Comparison of ENCODE assay signal across 1 cellular context in the genomic region with DNA sequence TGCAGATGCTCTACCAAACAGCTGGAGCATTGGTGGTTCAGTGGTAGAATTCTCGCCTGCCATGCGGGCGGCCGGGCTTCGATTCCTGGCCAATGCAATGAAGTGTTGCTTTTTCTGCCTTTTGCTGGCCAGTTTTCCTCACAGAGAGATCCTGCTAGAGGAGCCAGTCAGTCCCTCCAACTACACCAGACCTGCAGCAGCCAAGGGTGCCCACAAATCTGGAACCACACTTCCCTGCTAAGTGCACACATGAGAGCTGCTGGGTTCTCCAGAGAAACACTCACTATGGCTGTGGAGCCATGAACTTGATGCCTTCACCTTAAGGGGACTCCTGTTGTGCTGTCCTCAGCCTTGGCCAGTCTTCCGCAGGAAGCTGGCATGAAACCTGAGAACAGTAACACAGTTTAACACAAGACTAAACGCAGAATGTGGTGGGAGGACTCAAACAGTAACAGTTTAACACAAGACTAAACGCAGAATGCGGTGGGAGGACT.
TF ChIP-seq lines count a peak whose summit lies in the region.

No MANE protein-coding gene starts in this region.

TF ChIP-seq in GM23338, 12 proteins besides CTCF, POLR2A, EP300 and RAD21:
- TF ChIP-seq, protein P1, sequence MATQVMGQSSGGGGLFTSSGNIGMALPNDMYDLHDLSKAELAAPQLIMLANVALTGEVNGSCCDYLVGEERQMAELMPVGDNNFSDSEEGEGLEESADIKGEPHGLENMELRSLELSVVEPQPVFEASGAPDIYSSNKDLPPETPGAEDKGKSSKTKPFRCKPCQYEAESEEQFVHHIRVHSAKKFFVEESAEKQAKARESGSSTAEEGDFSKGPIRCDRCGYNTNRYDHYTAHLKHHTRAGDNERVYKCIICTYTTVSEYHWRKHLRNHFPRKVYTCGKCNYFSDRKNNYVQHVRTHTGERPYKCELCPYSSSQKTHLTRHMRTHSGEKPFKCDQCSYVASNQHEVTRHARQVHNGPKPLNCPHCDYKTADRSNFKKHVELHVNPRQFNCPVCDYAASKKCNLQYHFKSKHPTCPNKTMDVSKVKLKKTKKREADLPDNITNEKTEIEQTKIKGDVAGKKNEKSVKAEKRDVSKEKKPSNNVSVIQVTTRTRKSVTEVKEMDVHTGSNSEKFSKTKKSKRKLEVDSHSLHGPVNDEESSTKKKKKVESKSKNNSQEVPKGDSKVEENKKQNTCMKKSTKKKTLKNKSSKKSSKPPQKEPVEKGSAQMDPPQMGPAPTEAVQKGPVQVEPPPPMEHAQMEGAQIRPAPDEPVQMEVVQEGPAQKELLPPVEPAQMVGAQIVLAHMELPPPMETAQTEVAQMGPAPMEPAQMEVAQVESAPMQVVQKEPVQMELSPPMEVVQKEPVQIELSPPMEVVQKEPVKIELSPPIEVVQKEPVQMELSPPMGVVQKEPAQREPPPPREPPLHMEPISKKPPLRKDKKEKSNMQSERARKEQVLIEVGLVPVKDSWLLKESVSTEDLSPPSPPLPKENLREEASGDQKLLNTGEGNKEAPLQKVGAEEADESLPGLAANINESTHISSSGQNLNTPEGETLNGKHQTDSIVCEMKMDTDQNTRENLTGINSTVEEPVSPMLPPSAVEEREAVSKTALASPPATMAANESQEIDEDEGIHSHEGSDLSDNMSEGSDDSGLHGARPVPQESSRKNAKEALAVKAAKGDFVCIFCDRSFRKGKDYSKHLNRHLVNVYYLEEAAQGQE (IDR thresholded peaks at IDR 0.05; ENCODE audit: unreplicated experiment), result no peak
- no peak for TF ChIP-seq EZH2phosphoT487 (IDR thresholded peaks at IDR 0.05; ENCODE audit: unreplicated experiment)
- TF ChIP-seq, protein P2, sequence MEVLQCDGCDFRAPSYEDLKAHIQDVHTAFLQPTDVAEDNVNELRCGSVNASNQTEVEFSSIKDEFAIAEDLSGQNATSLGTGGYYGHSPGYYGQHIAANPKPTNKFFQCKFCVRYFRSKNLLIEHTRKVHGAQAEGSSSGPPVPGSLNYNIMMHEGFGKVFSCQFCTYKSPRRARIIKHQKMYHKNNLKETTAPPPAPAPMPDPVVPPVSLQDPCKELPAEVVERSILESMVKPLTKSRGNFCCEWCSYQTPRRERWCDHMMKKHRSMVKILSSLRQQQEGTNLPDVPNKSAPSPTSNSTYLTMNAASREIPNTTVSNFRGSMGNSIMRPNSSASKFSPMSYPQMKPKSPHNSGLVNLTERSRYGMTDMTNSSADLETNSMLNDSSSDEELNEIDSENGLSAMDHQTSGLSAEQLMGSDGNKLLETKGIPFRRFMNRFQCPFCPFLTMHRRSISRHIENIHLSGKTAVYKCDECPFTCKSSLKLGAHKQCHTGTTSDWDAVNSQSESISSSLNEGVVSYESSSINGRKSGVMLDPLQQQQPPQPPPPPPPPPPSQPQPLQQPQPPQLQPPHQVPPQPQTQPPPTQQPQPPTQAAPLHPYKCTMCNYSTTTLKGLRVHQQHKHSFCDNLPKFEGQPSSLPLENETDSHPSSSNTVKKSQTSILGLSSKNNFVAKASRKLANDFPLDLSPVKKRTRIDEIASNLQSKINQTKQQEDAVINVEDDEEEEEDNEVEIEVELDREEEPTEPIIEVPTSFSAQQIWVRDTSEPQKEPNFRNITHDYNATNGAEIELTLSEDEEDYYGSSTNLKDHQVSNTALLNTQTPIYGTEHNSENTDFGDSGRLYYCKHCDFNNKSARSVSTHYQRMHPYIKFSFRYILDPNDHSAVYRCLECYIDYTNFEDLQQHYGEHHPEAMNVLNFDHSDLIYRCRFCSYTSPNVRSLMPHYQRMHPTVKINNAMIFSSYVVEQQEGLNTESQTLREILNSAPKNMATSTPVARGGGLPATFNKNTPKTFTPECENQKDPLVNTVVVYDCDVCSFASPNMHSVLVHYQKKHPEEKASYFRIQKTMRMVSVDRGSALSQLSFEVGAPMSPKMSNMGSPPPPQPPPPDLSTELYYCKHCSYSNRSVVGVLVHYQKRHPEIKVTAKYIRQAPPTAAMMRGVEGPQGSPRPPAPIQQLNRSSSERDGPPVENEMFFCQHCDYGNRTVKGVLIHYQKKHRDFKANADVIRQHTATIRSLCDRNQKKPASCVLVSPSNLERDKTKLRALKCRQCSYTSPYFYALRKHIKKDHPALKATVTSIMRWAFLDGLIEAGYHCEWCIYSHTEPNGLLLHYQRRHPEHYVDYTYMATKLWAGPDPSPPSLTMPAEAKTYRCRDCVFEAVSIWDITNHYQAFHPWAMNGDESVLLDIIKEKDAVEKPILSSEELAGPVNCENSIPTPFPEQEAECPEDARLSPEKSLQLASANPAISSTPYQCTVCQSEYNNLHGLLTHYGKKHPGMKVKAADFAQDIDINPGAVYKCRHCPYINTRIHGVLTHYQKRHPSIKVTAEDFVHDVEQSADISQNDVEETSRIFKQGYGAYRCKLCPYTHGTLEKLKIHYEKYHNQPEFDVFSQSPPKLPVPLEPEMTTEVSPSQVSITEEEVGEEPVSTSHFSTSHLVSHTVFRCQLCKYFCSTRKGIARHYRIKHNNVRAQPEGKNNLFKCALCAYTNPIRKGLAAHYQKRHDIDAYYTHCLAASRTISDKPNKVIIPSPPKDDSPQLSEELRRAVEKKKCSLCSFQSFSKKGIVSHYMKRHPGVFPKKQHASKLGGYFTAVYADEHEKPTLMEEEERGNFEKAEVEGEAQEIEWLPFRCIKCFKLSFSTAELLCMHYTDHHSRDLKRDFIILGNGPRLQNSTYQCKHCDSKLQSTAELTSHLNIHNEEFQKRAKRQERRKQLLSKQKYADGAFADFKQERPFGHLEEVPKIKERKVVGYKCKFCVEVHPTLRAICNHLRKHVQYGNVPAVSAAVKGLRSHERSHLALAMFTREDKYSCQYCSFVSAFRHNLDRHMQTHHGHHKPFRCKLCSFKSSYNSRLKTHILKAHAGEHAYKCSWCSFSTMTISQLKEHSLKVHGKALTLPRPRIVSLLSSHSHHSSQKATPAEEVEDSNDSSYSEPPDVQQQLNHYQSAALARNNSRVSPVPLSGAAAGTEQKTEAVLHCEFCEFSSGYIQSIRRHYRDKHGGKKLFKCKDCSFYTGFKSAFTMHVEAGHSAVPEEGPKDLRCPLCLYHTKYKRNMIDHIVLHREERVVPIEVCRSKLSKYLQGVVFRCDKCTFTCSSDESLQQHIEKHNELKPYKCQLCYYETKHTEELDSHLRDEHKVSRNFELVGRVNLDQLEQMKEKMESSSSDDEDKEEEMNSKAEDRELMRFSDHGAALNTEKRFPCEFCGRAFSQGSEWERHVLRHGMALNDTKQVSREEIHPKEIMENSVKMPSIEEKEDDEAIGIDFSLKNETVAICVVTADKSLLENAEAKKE (CRISPR knock-in tag; IDR thresholded peaks at IDR 0.05), result no peak
- TF ChIP-seq EZH2 (IDR thresholded peaks at IDR 0.05; ENCODE audit: low read depth, unreplicated experiment), result no peak
- TF ChIP-seq POLR2AphosphoS5 (IDR thresholded peaks at IDR 0.05; ENCODE audit: low read depth), result no peak
- no peak for TF ChIP-seq CREB1 (CRISPR knock-in tag; IDR thresholded peaks at IDR 0.05; ENCODE audit: low read depth)
- TF ChIP-seq NANOG (IDR thresholded peaks at IDR 0.05; ENCODE audit: borderline replicate concordance), result no peak
